In the genomic region with DNA sequence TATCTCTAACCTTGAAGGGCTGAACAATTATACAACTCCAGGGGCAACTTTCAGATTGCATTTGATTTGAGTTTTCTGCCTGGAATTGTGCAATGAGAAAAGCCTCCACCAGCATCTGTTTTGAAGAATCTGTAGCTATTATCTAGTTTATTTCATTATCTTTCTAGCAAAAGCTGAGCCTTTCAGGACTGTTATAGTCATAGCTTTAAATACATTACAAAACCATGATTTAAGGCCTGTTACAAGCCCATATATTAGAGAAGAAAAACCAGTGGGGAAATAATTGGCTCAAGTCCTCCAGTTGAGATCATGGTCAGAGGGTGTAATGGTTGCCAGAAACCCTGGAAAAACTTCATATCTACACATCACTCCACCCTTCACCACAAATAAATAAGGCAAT, we compare ENCODE assay signal across 16 cellular contexts.
"Had no signal": no experiment of that assay in that cellular context is flagged by ENCODE, and none has a peak within 500 bp of the region (broad histone marks: within the 10 kb centered on the region; RNA-seq: fewer than 3 reads in every experiment).

No MANE protein-coding gene starts in this region.

- H3K27me3 ChIP-seq: esophagus muscularis mucosa, right lobe of liver, upper lobe of right lung had no signal

- H3K9me3 ChIP-seq: esophagus muscularis mucosa, psoas muscle, right lobe of liver, upper lobe of right lung had no signal

- H3K27ac Mint-ChIP-seq: activated CD4-positive, alpha-beta T cell treated with anti-CD3 and anti-CD28 coated beads, Interleukin-2, amount 10 ng/mL, durations not matched to agents 7 days and 5 days; activated naive CD4-positive, alpha-beta T cell treated with anti-CD3 and anti-CD28 coated beads, Interleukin-2, amount 50 U/mL, for 24 hours; activated T-helper 2 cell treated with anti-CD3 and anti-CD28 coated beads, Interferon-gamma antibody, Interleukin-2, Interleukin-4, amounts not matched to agents 10 μg/mL and 5 μg/mL and 100 μg/mL, durations not matched to agents 14 hours and 24 hours and 36 hours; immature natural killer cell; natural killer cell had no signal

- H3K4me1 ChIP-seq: esophagus muscularis mucosa, psoas muscle, right lobe of liver, upper lobe of right lung had no signal

- DNase-seq: activated CD4-positive, alpha-beta T cell treated with anti-CD3 and anti-CD28 coated beads, Interleukin-2, amount 10 ng/mL, durations not matched to agents 7 days and 5 days; activated CD4-positive, CD25-positive, alpha-beta regulatory T cell; glutamatergic neuron; immature natural killer cell; left cardiac atrium; natural killer cell; occipital lobe; psoas muscle; right lobe of liver; stimulated activated CD4-positive, alpha-beta T cell treated with anti-CD3 and anti-CD28 coated beads, Interleukin-12 subunit alpha, Interleukin-12 subunit beta, amount 100 ng/mL, for 4 hours; stimulated activated naive CD4-positive, alpha-beta T cell; T-helper 2 cell; upper lobe of right lung had no signal

- H3K36me3 Mint-ChIP-seq: activated naive CD4-positive, alpha-beta T cell treated with anti-CD3 and anti-CD28 coated beads, Interleukin-2, amount 50 U/mL, for 24 hours; immature natural killer cell had no signal

- H3K4me3 ChIP-seq: esophagus muscularis mucosa, psoas muscle, right lobe of liver, upper lobe of right lung had no signal

- H3K4me1 Mint-ChIP-seq: activated CD4-positive, alpha-beta T cell treated with anti-CD3 and anti-CD28 coated beads, Interleukin-2, amount 10 ng/mL, durations not matched to agents 7 days and 5 days; activated naive CD4-positive, alpha-beta T cell treated with anti-CD3 and anti-CD28 coated beads, Interleukin-2, amount 50 U/mL, for 24 hours; immature natural killer cell; natural killer cell had no signal

- ATAC-seq: left cardiac atrium, natural killer cell, psoas muscle, right lobe of liver, upper lobe of right lung had no signal

- H3K4me3 Mint-ChIP-seq: activated CD4-positive, alpha-beta T cell treated with anti-CD3 and anti-CD28 coated beads, Interleukin-2, amount 10 ng/mL, durations not matched to agents 7 days and 5 days; activated naive CD4-positive, alpha-beta T cell treated with anti-CD3 and anti-CD28 coated beads, Interleukin-2, amount 50 U/mL, for 24 hours; immature natural killer cell; natural killer cell had no signal

- H3K27me3 Mint-ChIP-seq: activated CD4-positive, alpha-beta T cell treated with anti-CD3 and anti-CD28 coated beads, Interleukin-2, amount 10 ng/mL, durations not matched to agents 7 days and 5 days; activated naive CD4-positive, alpha-beta T cell treated with anti-CD3 and anti-CD28 coated beads, Interleukin-2, amount 50 U/mL, for 24 hours had no signal

- H3K36me3 ChIP-seq: esophagus muscularis mucosa, right lobe of liver, upper lobe of right lung had no signal
